ENCODE assay signal across 8 cellular contexts in genomic region chrX:108537005-108537404, GRCh38.
DNase-seq lines count a peak whose midpoint lies in the region; ATAC-seq and TF ChIP-seq lines count a peak whose summit lies in the region.

No MANE protein-coding gene starts in this region.

- no peaks in the 10 kb centered on the region for H3K36me3 ChIP-seq in liver (ENCODE audit: control insufficient read depth in 4 of 4, insufficient read depth in 3 of 4, low read depth in 1 of 4, low read length in 3 of 4)

- no peak overlapping the region for H3K9ac ChIP-seq in liver (ENCODE audit: low read depth in 1 of 2, low read length in 2 of 2)

- 9% methylated on average over 2 of the region's 2 CpGs for WGBS in liver

- TF ChIP-seq CTCF in astrocyte of the cerebellum (IDR thresholded peaks at IDR 0.05; ENCODE audit: low read depth, low read length, missing control alignments) = peak; percentile 65
- peak; percentile 81 for TF ChIP-seq CTCF in liver (IDR thresholded peaks at IDR 0.05; ENCODE audit: low read depth, low read length, missing input control)

- DNase-seq in AG08396 (ENCODE audit: low spot score) = peak; percentile 14
- peak; percentile 5 for DNase-seq in NCI-H1694 treated with DMSO at 0.1 percent for 48 hours (lab: John Stamatoyannopoulos, UW)
- peak; percentile 12 for DNase-seq in astrocyte of the cerebellum (ENCODE audit: low read depth)
- DNase-seq in cerebellar nuclear complex (lab: John Stamatoyannopoulos, UW) = no peak
- no peak for DNase-seq in activated naive CD8-positive, alpha-beta T cell treated with anti-CD3 and anti-CD28 coated beads for 36 hours

- TF ChIP-seq RAD21 in liver (IDR thresholded peaks at IDR 0.05) = peak; percentile 80 to 86

- H3K27ac Mint-ChIP-seq in activated naive CD8-positive, alpha-beta T cell treated with anti-CD3 and anti-CD28 coated beads for 36 hours = no peak overlapping the region

- H3K36me3 Mint-ChIP-seq in activated naive CD8-positive, alpha-beta T cell treated with anti-CD3 and anti-CD28 coated beads for 36 hours = no peaks in the 10 kb centered on the region

- H3K9me3 ChIP-seq in liver (ENCODE audit: control insufficient read depth in 4 of 4, low read length in 3 of 4) = no peaks in the 10 kb centered on the region

- H3K4me1 ChIP-seq in liver (ENCODE audit: control insufficient read depth in 4 of 4, insufficient read depth in 4 of 4, low read length in 3 of 4) = no peaks in the 10 kb centered on the region

- H3K9me3 Mint-ChIP-seq in activated naive CD8-positive, alpha-beta T cell treated with anti-CD3 and anti-CD28 coated beads for 36 hours = no peaks in the 10 kb centered on the region

- no peak overlapping the region for H3K4me3 Mint-ChIP-seq in activated naive CD8-positive, alpha-beta T cell treated with anti-CD3 and anti-CD28 coated beads for 36 hours

- H3K27me3 ChIP-seq in liver (ENCODE audit: control insufficient read depth in 4 of 4, insufficient read depth in 4 of 4, low read length in 3 of 4) = peaks cover 0 to 2% (median 0%) of the 10 kb centered on the region in 4 donors

- no peaks in the 10 kb centered on the region for H3K4me1 Mint-ChIP-seq in activated naive CD8-positive, alpha-beta T cell treated with anti-CD3 and anti-CD28 coated beads for 36 hours

- H3K27me3 Mint-ChIP-seq in activated naive CD8-positive, alpha-beta T cell treated with anti-CD3 and anti-CD28 coated beads for 36 hours = no peaks in the 10 kb centered on the region

- no peak overlapping the region for H3K27ac ChIP-seq in liver (ENCODE audit: low read depth in 1 of 2, low read length in 2 of 2)

- ATAC-seq in GM18499 (IDR thresholded peaks at IDR 0.05; ENCODE audit: insufficient read depth, unreplicated experiment) (peak; percentile 92), HG02884 (IDR thresholded peaks at IDR 0.05; ENCODE audit: unreplicated experiment) (peak; percentile 88)

- in situ Hi-C loops in astrocyte of the cerebellum (cut with HindIII; ENCODE audit: low sequenced_read_pairs) = no loop called here

- H3K4me3 ChIP-seq in astrocyte of the cerebellum (ENCODE audit: low read depth, low read length) (no peak overlapping the region), liver (ENCODE audit: low read depth in 1 of 3, low read length in 3 of 3) (no peak overlapping the region)

TF ChIP-seq in liver, 16 proteins besides CTCF, POLR2A, EP300 and RAD21:
- TF ChIP-seq ATF3 (IDR thresholded peaks at IDR 0.05) = no peak
- TF ChIP-seq ZBTB33 (IDR thresholded peaks at IDR 0.05) = no peak
- TF ChIP-seq HNF4A (conservative IDR thresholded peaks at IDR 0.05) = no peak
- no peak for TF ChIP-seq FOXA1 (IDR thresholded peaks at IDR 0.05)
- no peak for TF ChIP-seq NR2F2 (IDR thresholded peaks at IDR 0.05)
- no peak for TF ChIP-seq HNF4G (IDR thresholded peaks at IDR 0.05)
- no peak for TF ChIP-seq EGR1 (IDR thresholded peaks at IDR 0.05; ENCODE audit: low read depth in 2 of 2)
- no peak for TF ChIP-seq RXRA (IDR thresholded peaks at IDR 0.05)

Comparison
In these comparisons a context has a peak if more than half of its experiments do, and no peak if none do; other contexts are left out.
1. DNase-seq: peak in AG08396 (single experiment), NCI-H1694 treated with DMSO at 0.1 percent for 48 hours (single experiment) and astrocyte of the cerebellum (single experiment); none in cerebellar nuclear complex (0 of 2) and activated naive CD8-positive, alpha-beta T cell treated with anti-CD3 and anti-CD28 coated beads for 36 hours (single experiment).